Comparison of ENCODE assay signal across 10 cellular contexts in the genomic region with DNA sequence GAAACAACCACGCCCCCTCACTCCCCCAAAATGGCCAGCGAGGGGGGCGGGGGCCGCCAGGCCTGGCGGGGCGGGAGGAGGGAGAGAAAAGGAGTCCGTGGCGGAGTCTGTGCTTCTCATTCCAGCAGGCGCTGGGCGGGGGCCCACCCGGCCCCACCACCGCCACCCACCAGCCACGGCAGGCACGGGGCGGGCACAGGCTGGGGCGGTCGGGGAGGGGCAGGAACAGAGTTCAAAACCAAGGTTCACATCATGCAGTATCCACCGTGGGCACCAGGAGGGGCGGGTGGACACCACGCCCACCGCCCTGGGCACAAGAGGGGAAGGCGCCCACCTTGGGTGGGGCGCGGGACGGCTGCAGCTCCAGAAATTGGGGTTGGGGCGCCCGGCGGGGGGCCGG. TPM values are rescaled to one million over a fixed set of nuclear protein-coding genes. Genes with fewer than 3 reads are reported as not detected.
A peak's percentile ranks its signal among the peaks of the same experiment; 100 is the strongest.
DNase-seq lines count a peak whose midpoint lies in the region; ATAC-seq and TF ChIP-seq lines count a peak whose summit lies in the region.
"Had no signal": no experiment of that assay in that cellular context is flagged by ENCODE, and none has a peak within 500 bp of the region (broad histone marks: within the 10 kb centered on the region; RNA-seq: fewer than 3 reads in every experiment).

No MANE protein-coding gene starts in this region.

- no peak overlapping the region for H3K4me3 ChIP-seq in GM23248
- H3K4me3 ChIP-seq in ascending aorta: peak overlapping the region; percentile 6 to 55
- peak overlapping the region; percentile 70 for H3K4me3 ChIP-seq in iPS-20b (ENCODE audit: low read length)

- H3K27ac ChIP-seq in GM23248 (no peak overlapping the region), ascending aorta (peak overlapping the region in 1 of 2 donors; percentile 79), iPS-20b (ENCODE audit: low read length) (no peak overlapping the region)

- H4K20me1 ChIP-seq in GM23248 (ENCODE audit: insufficient read depth): no peaks in the 10 kb centered on the region

- no peak overlapping the region for H3K27ac Mint-ChIP-seq in stimulated activated memory B cell treated with anti-CD40 and anti-IgM and Interleukin-4, amounts not matched to agents 10 μg/mL and 1 μg/mL and 100 μg/mL, for 72 hours
- H3K27ac Mint-ChIP-seq in activated CD4-positive, alpha-beta T cell treated with anti-CD3 and anti-CD28 coated beads, Interleukin-2, amount 10 ng/mL, durations not matched to agents 7 days and 5 days: no peak overlapping the region

- H3K9ac ChIP-seq in GM23248 (peak overlapping the region; percentile 8; the same call in 1 of the 2 replicates), iPS-20b (ENCODE audit: low read depth, low read length) (peak overlapping the region; percentile 86; the same call in 1 of the 2 replicates)

- H3K9me3 ChIP-seq in GM23248 (ENCODE audit: low read depth) (no peaks in the 10 kb centered on the region), ascending aorta (no peaks in the 10 kb centered on the region), iPS-20b (ENCODE audit: insufficient read depth, low read depth, low read length) (no peaks in the 10 kb centered on the region)

- H3K4me1 Mint-ChIP-seq in stimulated activated memory B cell treated with anti-CD40 and anti-IgM and Interleukin-4, amounts not matched to agents 10 μg/mL and 1 μg/mL and 100 μg/mL, for 72 hours: peaks cover 37% of the 10 kb centered on the region
- H3K4me1 Mint-ChIP-seq in activated CD4-positive, alpha-beta T cell treated with anti-CD3 and anti-CD28 coated beads, Interleukin-2, amount 10 ng/mL, durations not matched to agents 7 days and 5 days: peaks cover 23% of the 10 kb centered on the region

- H3K27me3 Mint-ChIP-seq in stimulated activated memory B cell treated with anti-CD40 and anti-IgM and Interleukin-4, amounts not matched to agents 10 μg/mL and 1 μg/mL and 100 μg/mL, for 72 hours: peaks cover 56% of the 10 kb centered on the region
- peaks cover 54% of the 10 kb centered on the region for H3K27me3 Mint-ChIP-seq in activated CD4-positive, alpha-beta T cell treated with anti-CD3 and anti-CD28 coated beads, Interleukin-2, amount 10 ng/mL, durations not matched to agents 7 days and 5 days

- no peak overlapping the region for H3K4me3 Mint-ChIP-seq in stimulated activated memory B cell treated with anti-CD40 and anti-IgM and Interleukin-4, amounts not matched to agents 10 μg/mL and 1 μg/mL and 100 μg/mL, for 72 hours
- H3K4me3 Mint-ChIP-seq in activated CD4-positive, alpha-beta T cell treated with anti-CD3 and anti-CD28 coated beads, Interleukin-2, amount 10 ng/mL, durations not matched to agents 7 days and 5 days: no peak overlapping the region

- H3K9me2 ChIP-seq in GM23248 (ENCODE audit: insufficient read depth): no peaks in the 10 kb centered on the region

- H3F3A ChIP-seq in GM23248 (ENCODE audit: insufficient read depth): peaks cover 17% of the 10 kb centered on the region; the same call in 1 of the 2 replicates

- H3K27me3 ChIP-seq in GM23248 (replicated peaks; ENCODE audit: insufficient read depth) (no peaks in the 10 kb centered on the region), ascending aorta (no peaks in the 10 kb centered on the region), iPS-20b (ENCODE audit: insufficient read depth, low read length) (peaks cover 18% of the 10 kb centered on the region; the same call in 1 of the 2 replicates)

- POLR2A ChIA-PET in activated CD4-positive, alpha-beta T cell treated with anti-CD3 and anti-CD28 coated beads, Interleukin-2, amount 10 ng/mL, durations not matched to agents 7 days and 5 days (lab: Charles Lee): no interaction called here

- no peaks in the 10 kb centered on the region for H3K79me2 ChIP-seq in GM23248 (ENCODE audit: insufficient read depth)

- peak overlapping the region; percentile 65 for H3K4me2 ChIP-seq in GM23248 (ENCODE audit: unreplicated experiment)

- DNase-seq in GM23248: peak; percentile 33
- DNase-seq in ascending aorta (ENCODE audit: low spot score in 2 of 2): no peak
- DNase-seq in NCI-H1048 (lab: John Stamatoyannopoulos, UW): no peak
- DNase-seq in activated CD4-positive, alpha-beta T cell treated with anti-CD3 and anti-CD28 coated beads, Interleukin-2, amount 10 ng/mL, durations not matched to agents 7 days and 5 days: no peak
- no peak for DNase-seq in NCI-H345 treated with DMSO at 0.1 percent for 48 hours (lab: John Stamatoyannopoulos, UW; ENCODE audit: unreplicated experiment)

- H3K36me3 ChIP-seq in GM23248 (ENCODE audit: low read depth) (no peaks in the 10 kb centered on the region), ascending aorta (peaks cover 3% of the 10 kb centered on the region in 2 donors), iPS-20b (ENCODE audit: insufficient read depth, low read depth, low read length) (no peaks in the 10 kb centered on the region; the same call in 1 of the 2 replicates)

- 0 to 8% methylated on average over 8 to 29 of the region's 29 CpGs for WGBS in GM23248 (ENCODE audit: low coverage in 1 of 2, low lambda C conversion rate in 2 of 2, missing lambda C conversion rate in 2 of 2), 2 experiments

- in situ Hi-C loops in GM23248 (cut with MboI): no loop called here

- peaks cover 30% of the 10 kb centered on the region for H3K36me3 Mint-ChIP-seq in stimulated activated memory B cell treated with anti-CD40 and anti-IgM and Interleukin-4, amounts not matched to agents 10 μg/mL and 1 μg/mL and 100 μg/mL, for 72 hours
- H3K36me3 Mint-ChIP-seq in activated CD4-positive, alpha-beta T cell treated with anti-CD3 and anti-CD28 coated beads, Interleukin-2, amount 10 ng/mL, durations not matched to agents 7 days and 5 days (ENCODE audit: low read depth): peaks cover 4% of the 10 kb centered on the region

- H3K4me1 ChIP-seq in GM23248 (ENCODE audit: insufficient read depth): peaks cover 21% of the 10 kb centered on the region
- peaks cover 10 to 24% of the 10 kb centered on the region in 2 donors for H3K4me1 ChIP-seq in ascending aorta
- H3K4me1 ChIP-seq in iPS-20b (ENCODE audit: insufficient read depth, low read length): peaks cover 5% of the 10 kb centered on the region; the same call in 1 of the 2 replicates

- H2AFZ ChIP-seq in GM23248: no peak overlapping the region

- intact Hi-C loops in ascending aorta (cut with DNase I): no loop called here

- peak; percentile 39 for ATAC-seq in stimulated activated memory B cell treated with anti-CD40 and anti-IgM and Interleukin-4, amounts not matched to agents 10 μg/mL and 1 μg/mL and 100 μg/mL, for 72 hours

- peak in 1 of 3 experiments; percentile 9 for TF ChIP-seq CTCF in ascending aorta (IDR thresholded peaks at IDR 0.05)

- no peaks in the 10 kb centered on the region for H3K9me3 Mint-ChIP-seq in stimulated activated memory B cell treated with anti-CD40 and anti-IgM and Interleukin-4, amounts not matched to agents 10 μg/mL and 1 μg/mL and 100 μg/mL, for 72 hours
- no peaks in the 10 kb centered on the region for H3K9me3 Mint-ChIP-seq in activated CD4-positive, alpha-beta T cell treated with anti-CD3 and anti-CD28 coated beads, Interleukin-2, amount 10 ng/mL, durations not matched to agents 7 days and 5 days

- CTCF ChIA-PET in activated CD4-positive, alpha-beta T cell treated with anti-CD3 and anti-CD28 coated beads, Interleukin-2, amount 10 ng/mL, durations not matched to agents 7 days and 5 days (lab: Charles Lee): no interaction called here

RNA-seq across cellular contexts. Expression of gene DPF1, which starts 12.8 kb away (rescaled TPM):
- 2.4 and 5.2 TPM in 2 replicates for total RNA-seq in GM23248 (2014; rRNA removed; shearing (Covaris generic))
- 1.5 and 2.3 TPM in 2 replicates for polyA plus RNA-seq in GM23248 (2016; fragmentation: Nextera tagmentation; extraction: Ambion mirVana)
- total RNA-seq in ascending aorta: not detected
- under 1 TPM; 0.12 to 0.20 TPM for total RNA-seq in activated CD4-positive, alpha-beta T cell treated with anti-CD3 and anti-CD28 coated beads, Interleukin-2, amount 10 ng/mL, durations not matched to agents 7 days and 5 days
- total RNA-seq: omental fat pad, ureter had no signal

RNA-seq across cellular contexts. Expression of gene PPP1R14A, which starts 45.0 kb away (rescaled TPM):
- total RNA-seq in GM23248 (2014; rRNA removed; shearing (Covaris generic)): 0.65 TPM in 1 of 2 replicates, not detected in the other
- polyA plus RNA-seq in GM23248 (2016; fragmentation: Nextera tagmentation; extraction: Ambion mirVana): 4.0 and 5.3 TPM in 2 replicates
- 1,072 TPM for total RNA-seq in ascending aorta
- total RNA-seq in activated CD4-positive, alpha-beta T cell treated with anti-CD3 and anti-CD28 coated beads, Interleukin-2, amount 10 ng/mL, durations not matched to agents 7 days and 5 days: not detected
- total RNA-seq: H4 had no signal

RNA-seq across cellular contexts. Expression of gene SPINT2, which starts 53.2 kb away (rescaled TPM):
- total RNA-seq in GM23248 (2014; rRNA removed; shearing (Covaris generic)): 3.2 and 9.5 TPM in 2 replicates
- 9.3 and 9.8 TPM in 2 replicates for polyA plus RNA-seq in GM23248 (2016; fragmentation: Nextera tagmentation; extraction: Ambion mirVana)
- 193 TPM for total RNA-seq in ascending aorta
- 1 to 10 TPM; 8.9 to 9.3 TPM for total RNA-seq in activated CD4-positive, alpha-beta T cell treated with anti-CD3 and anti-CD28 coated beads, Interleukin-2, amount 10 ng/mL, durations not matched to agents 7 days and 5 days

Comparison
In these comparisons a context has a peak if more than half of its experiments do, and no peak if none do; other contexts are left out.
1. RNA of gene PPP1R14A, which starts 45.0 kb away (total RNA-seq): 1,072 TPM in ascending aorta (single experiment); 0.65 TPM in GM23248 and not detected in activated CD4-positive, alpha-beta T cell treated with anti-CD3 and anti-CD28 coated beads, Interleukin-2, amount 10 ng/mL, durations not matched to agents 7 days and 5 days; every median in the first group is over 100 times any median in the second.
2. RNA of gene SPINT2, which starts 53.2 kb away (total RNA-seq): 193 TPM in ascending aorta (single experiment); 8.9 to 9.3 TPM in activated CD4-positive, alpha-beta T cell treated with anti-CD3 and anti-CD28 coated beads, Interleukin-2, amount 10 ng/mL, durations not matched to agents 7 days and 5 days and 3.2 to 9.5 TPM in GM23248; every median in the first group is over 10 times any median in the second.